In genomic region chr17:21042434-21043295, GRCh38 we compare ENCODE assay signal across 1 cellular context.
TF ChIP-seq lines count a peak whose summit lies in the region.

Gene USP22 (minus strand): TSS chr17:21043011. CDS start chr17:21042835, 176 bp downstream.

TF ChIP-seq in K562, 482 proteins besides CTCF, POLR2A, EP300 and RAD21 (continued from another document and continues in another):
- TF ChIP-seq ZNF407 (IDR thresholded peaks at IDR 0.05; ENCODE audit: low read depth) (no peak), BMI1 (IDR thresholded peaks at IDR 0.05; ENCODE audit: low read length) (no peak), ZNF785 (CRISPR knock-in tag; IDR thresholded peaks at IDR 0.05) (no peak), NFATC3 (IDR thresholded peaks at IDR 0.05) (no peak), SRSF3 (IDR thresholded peaks at IDR 0.05; ENCODE audit: insufficient read depth, low read length) (no peak), RNF219 (CRISPR knock-in tag; IDR thresholded peaks at IDR 0.05) (no peak), PTRF (tag; IDR thresholded peaks at IDR 0.05) (no peak), WHSC1 (IDR thresholded peaks at IDR 0.05; ENCODE audit: low read length) (no peak), THAP7 (CRISPR knock-in tag; IDR thresholded peaks at IDR 0.05) (no peak), SPI1 (IDR thresholded peaks at IDR 0.05; ENCODE audit: borderline replicate concordance, low read depth, low read length) (peak; percentile 11; the same call in 1 of the 2 replicates), NEUROD1 (IDR thresholded peaks at IDR 0.05; ENCODE audit: borderline replicate concordance, low read depth, low read length, partially characterized antibody) (no peak), DDX20 (tag; IDR thresholded peaks at IDR 0.05; ENCODE audit: low read depth) (no peak), DLX4 (CRISPR knock-in tag; IDR thresholded peaks at IDR 0.05) (no peak), OTX1 (CRISPR knock-in tag; IDR thresholded peaks at IDR 0.05) (peak; percentile 76), NFYB (IDR thresholded peaks at IDR 0.05; ENCODE audit: extremely low read depth, insufficient read length) (no peak), NR2F6 (CRISPR knock-in tag; IDR thresholded peaks at IDR 0.05) (no peak), ZBTB11 (CRISPR knock-in tag; IDR thresholded peaks at IDR 0.05) (peak in 1 of 3 experiments; percentile 29; a peak in 1 of 6 replicates), CTCFL (IDR thresholded peaks at IDR 0.05; ENCODE audit: borderline replicate concordance, insufficient read depth, low read depth, low read length, poor library complexity, severe bottlenecking) (no peak), MYNN (IDR thresholded peaks at IDR 0.05) (no peak), MYNN (CRISPR knock-in tag; IDR thresholded peaks at IDR 0.05) (no peak), PHB2 (IDR thresholded peaks at IDR 0.05; ENCODE audit: low read depth) (no peak), MYC (IDR thresholded peaks at IDR 0.05; ENCODE audit: low read depth, low read length) (peak; percentile 36), MYC (CRISPR knock-in tag; IDR thresholded peaks at IDR 0.05; ENCODE audit: borderline replicate concordance, low read depth) (no peak), PYGO2 (tag; IDR thresholded peaks at IDR 0.05) (no peak), ZNF583 (CRISPR knock-in tag; IDR thresholded peaks at IDR 0.05) (no peak; the same call in 1 of the 2 replicates), SUPT5H (IDR thresholded peaks at IDR 0.05) (peak; percentile 67), SIRT6 (IDR thresholded peaks at IDR 0.05; ENCODE audit: low read depth, low read length) (no peak), MCM5 (IDR thresholded peaks at IDR 0.05; ENCODE audit: low read depth) (no peak), HDAC8 (tag; IDR thresholded peaks at IDR 0.05) (peak; percentile 74), CTBP1 (IDR thresholded peaks at IDR 0.05; ENCODE audit: borderline replicate concordance) (peak; percentile 9; the same call in 1 of the 2 replicates), MXI1 (IDR thresholded peaks at IDR 0.05; ENCODE audit: low read depth, low read length) (no peak), XRCC4 (IDR thresholded peaks at IDR 0.05; ENCODE audit: extremely low read depth, insufficient read depth, insufficient read length) (no peak), IRF9 (tag; IDR thresholded peaks at IDR 0.05) (no peak), SAFB (IDR thresholded peaks at IDR 0.05; ENCODE audit: borderline replicate concordance, low read depth, low read length) (no peak)
- TF ChIP-seq, protein P1, sequence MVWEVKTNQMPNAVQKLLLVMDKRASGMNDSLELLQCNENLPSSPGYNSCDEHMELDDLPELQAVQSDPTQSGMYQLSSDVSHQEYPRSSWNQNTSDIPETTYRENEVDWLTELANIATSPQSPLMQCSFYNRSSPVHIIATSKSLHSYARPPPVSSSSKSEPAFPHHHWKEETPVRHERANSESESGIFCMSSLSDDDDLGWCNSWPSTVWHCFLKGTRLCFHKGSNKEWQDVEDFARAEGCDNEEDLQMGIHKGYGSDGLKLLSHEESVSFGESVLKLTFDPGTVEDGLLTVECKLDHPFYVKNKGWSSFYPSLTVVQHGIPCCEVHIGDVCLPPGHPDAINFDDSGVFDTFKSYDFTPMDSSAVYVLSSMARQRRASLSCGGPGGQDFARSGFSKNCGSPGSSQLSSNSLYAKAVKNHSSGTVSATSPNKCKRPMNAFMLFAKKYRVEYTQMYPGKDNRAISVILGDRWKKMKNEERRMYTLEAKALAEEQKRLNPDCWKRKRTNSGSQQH (CRISPR knock-in tag; IDR thresholded peaks at IDR 0.05): peak; percentile 75; the same call in 1 of the 2 replicates
- TF ChIP-seq, protein P2, sequence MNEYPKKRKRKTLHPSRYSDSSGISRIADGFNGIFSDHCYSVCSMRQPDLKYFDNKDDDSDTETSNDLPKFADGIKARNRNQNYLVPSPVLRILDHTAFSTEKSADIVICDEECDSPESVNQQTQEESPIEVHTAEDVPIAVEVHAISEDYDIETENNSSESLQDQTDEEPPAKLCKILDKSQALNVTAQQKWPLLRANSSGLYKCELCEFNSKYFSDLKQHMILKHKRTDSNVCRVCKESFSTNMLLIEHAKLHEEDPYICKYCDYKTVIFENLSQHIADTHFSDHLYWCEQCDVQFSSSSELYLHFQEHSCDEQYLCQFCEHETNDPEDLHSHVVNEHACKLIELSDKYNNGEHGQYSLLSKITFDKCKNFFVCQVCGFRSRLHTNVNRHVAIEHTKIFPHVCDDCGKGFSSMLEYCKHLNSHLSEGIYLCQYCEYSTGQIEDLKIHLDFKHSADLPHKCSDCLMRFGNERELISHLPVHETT (CRISPR knock-in tag; conservative IDR thresholded peaks at IDR 0.05 in 1 of 2, IDR thresholded peaks at IDR 0.05 in 1 of 2): peak in 1 of 2 experiments; percentile 53; a peak in 1 of 4 replicates
